In the genomic region with DNA sequence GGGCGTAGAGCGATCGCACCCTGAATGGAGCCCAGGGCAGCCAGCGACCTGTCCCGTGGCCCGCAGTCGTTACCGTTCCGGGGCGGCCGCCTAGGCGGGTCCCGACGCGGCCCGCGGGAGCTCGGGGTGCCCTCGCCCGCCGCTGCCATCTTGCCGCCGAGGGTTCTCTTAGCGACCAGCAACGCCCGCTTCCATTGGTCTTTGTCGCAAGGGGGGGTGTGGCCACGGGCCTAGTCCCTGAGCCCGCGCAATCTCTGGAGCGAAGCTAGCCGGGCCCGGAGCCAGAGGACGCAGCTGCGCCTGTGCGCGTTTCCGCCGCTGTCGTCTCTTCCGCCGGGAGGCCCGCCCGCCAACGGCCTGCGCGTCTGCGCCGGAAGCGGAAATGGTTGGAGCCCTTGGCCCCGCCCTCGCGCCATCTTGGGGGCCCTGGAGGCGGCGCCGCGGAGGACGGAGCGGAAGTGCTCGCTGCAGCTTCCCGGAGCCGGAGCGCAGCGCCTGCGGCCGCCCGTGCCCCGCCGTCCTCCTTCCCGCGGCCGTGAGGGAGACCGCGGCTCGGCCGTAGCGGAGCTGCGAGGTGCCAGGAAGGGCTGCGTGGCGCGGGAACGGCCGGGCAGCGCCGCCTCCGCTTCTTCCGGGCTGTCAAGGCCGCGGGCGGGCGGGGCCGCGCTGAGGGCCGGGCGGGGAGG, we compare ENCODE assay signal across 1 cellular context.
A peak's percentile ranks its signal among the peaks of the same experiment; 100 is the strongest.
TF ChIP-seq lines count a peak whose summit lies in the region.

A gene (minus strand): TSS at position 170 of the 686 bp plus-strand sequence. CDS start 21 bp downstream, at position 149.
A gene with protein sequence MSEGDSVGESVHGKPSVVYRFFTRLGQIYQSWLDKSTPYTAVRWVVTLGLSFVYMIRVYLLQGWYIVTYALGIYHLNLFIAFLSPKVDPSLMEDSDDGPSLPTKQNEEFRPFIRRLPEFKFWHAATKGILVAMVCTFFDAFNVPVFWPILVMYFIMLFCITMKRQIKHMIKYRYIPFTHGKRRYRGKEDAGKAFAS (plus strand): TSS at position 457 of the 686 bp plus-strand sequence. CDS start 3,950 bp downstream, outside the sequence.

TF ChIP-seq in HepG2, 621 proteins besides CTCF, POLR2A, EP300 and RAD21 (continued from another document and continues in another):
- TF ChIP-seq, protein P1, sequence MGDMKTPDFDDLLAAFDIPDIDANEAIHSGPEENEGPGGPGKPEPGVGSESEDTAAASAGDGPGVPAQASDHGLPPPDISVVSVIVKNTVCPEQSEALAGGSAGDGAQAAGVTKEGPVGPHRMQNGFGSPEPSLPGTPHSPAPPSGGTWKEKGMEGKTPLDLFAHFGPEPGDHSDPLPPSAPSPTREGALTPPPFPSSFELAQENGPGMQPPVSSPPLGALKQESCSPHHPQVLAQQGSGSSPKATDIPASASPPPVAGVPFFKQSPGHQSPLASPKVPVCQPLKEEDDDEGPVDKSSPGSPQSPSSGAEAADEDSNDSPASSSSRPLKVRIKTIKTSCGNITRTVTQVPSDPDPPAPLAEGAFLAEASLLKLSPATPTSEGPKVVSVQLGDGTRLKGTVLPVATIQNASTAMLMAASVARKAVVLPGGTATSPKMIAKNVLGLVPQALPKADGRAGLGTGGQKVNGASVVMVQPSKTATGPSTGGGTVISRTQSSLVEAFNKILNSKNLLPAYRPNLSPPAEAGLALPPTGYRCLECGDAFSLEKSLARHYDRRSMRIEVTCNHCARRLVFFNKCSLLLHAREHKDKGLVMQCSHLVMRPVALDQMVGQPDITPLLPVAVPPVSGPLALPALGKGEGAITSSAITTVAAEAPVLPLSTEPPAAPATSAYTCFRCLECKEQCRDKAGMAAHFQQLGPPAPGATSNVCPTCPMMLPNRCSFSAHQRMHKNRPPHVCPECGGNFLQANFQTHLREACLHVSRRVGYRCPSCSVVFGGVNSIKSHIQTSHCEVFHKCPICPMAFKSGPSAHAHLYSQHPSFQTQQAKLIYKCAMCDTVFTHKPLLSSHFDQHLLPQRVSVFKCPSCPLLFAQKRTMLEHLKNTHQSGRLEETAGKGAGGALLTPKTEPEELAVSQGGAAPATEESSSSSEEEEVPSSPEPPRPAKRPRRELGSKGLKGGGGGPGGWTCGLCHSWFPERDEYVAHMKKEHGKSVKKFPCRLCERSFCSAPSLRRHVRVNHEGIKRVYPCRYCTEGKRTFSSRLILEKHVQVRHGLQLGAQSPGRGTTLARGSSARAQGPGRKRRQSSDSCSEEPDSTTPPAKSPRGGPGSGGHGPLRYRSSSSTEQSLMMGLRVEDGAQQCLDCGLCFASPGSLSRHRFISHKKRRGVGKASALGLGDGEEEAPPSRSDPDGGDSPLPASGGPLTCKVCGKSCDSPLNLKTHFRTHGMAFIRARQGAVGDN (CRISPR knock-in tag; IDR thresholded peaks at IDR 0.05) = peak; percentile 80
- TF ChIP-seq SMAD9 (CRISPR knock-in tag; IDR thresholded peaks at IDR 0.05) (no peak), ZNF451 (CRISPR knock-in tag; IDR thresholded peaks at IDR 0.05) (no peak; the same call in 1 of the 2 replicates), ZKSCAN1 (IDR thresholded peaks at IDR 0.05; ENCODE audit: low read length) (no peak), ETV5 (CRISPR knock-in tag; IDR thresholded peaks at IDR 0.05; ENCODE audit: borderline replicate concordance) (peak; percentile 81), U2AF1 (optimal IDR thresholded peaks at IDR 0.05; ENCODE audit: low read depth, low read length) (no peak), SNAPC2 (CRISPR knock-in tag; IDR thresholded peaks at IDR 0.05) (no peak), MBD4 (IDR thresholded peaks at IDR 0.05; ENCODE audit: borderline replicate concordance, low read length) (no peak), FOSL2 (CRISPR knock-in tag; IDR thresholded peaks at IDR 0.05) (no peak; the same call in 1 of the 2 replicates), KDM3A (CRISPR knock-in tag; IDR thresholded peaks at IDR 0.05; ENCODE audit: low read depth) (no peak), ZEB1 (IDR thresholded peaks at IDR 0.05; ENCODE audit: insufficient replicate concordance, low read depth) (no peak), HDAC2 (CRISPR knock-in tag; IDR thresholded peaks at IDR 0.05) (peak; percentile 45), TCF7L2 (IDR thresholded peaks at IDR 0.05; ENCODE audit: low read depth, low read length) (no peak), ATF7-NPFF (CRISPR knock-in tag; IDR thresholded peaks at IDR 0.05; ENCODE audit: low read depth) (peak; percentile 51; the same call in 1 of the 2 replicates), PAX8 (CRISPR knock-in tag; IDR thresholded peaks at IDR 0.05; ENCODE audit: borderline replicate concordance) (no peak), TEAD2 (CRISPR knock-in tag; IDR thresholded peaks at IDR 0.05) (no peak), PHF21A (CRISPR knock-in tag; IDR thresholded peaks at IDR 0.05) (0 out of 2 replicates have a peak, but pooled peaks have one; percentile 31), ASH2L (IDR thresholded peaks at IDR 0.05; ENCODE audit: insufficient read length, low read depth, low read length) (peak; percentile 71), KDM4B (CRISPR knock-in tag; IDR thresholded peaks at IDR 0.05) (no peak), DR1 (CRISPR knock-in tag; IDR thresholded peaks at IDR 0.05) (peak; percentile 79; the same call in 1 of the 2 replicates), ZFP82 (CRISPR knock-in tag; IDR thresholded peaks at IDR 0.05; ENCODE audit: borderline replicate concordance) (peak; percentile 92), TCF12 (IDR thresholded peaks at IDR 0.05) (no peak), TCF12 (CRISPR knock-in tag; IDR thresholded peaks at IDR 0.05) (peak; percentile 51; the same call in 1 of the 2 replicates), ZNF484 (CRISPR knock-in tag; IDR thresholded peaks at IDR 0.05; ENCODE audit: borderline replicate concordance, low read depth) (no peak)
- TF ChIP-seq, protein P2, sequence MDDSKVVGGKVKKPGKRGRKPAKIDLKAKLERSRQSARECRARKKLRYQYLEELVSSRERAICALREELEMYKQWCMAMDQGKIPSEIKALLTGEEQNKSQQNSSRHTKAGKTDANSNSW (CRISPR knock-in tag; IDR thresholded peaks at IDR 0.05; ENCODE audit: borderline replicate concordance) = no peak
- TF ChIP-seq, protein P3, sequence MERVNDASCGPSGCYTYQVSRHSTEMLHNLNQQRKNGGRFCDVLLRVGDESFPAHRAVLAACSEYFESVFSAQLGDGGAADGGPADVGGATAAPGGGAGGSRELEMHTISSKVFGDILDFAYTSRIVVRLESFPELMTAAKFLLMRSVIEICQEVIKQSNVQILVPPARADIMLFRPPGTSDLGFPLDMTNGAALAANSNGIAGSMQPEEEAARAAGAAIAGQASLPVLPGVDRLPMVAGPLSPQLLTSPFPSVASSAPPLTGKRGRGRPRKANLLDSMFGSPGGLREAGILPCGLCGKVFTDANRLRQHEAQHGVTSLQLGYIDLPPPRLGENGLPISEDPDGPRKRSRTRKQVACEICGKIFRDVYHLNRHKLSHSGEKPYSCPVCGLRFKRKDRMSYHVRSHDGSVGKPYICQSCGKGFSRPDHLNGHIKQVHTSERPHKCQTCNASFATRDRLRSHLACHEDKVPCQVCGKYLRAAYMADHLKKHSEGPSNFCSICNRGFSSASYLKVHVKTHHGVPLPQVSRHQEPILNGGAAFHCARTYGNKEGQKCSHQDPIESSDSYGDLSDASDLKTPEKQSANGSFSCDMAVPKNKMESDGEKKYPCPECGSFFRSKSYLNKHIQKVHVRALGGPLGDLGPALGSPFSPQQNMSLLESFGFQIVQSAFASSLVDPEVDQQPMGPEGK (CRISPR knock-in tag; IDR thresholded peaks at IDR 0.05) = peak; percentile 62; the same call in 1 of the 2 replicates
- TF ChIP-seq, protein P4, sequence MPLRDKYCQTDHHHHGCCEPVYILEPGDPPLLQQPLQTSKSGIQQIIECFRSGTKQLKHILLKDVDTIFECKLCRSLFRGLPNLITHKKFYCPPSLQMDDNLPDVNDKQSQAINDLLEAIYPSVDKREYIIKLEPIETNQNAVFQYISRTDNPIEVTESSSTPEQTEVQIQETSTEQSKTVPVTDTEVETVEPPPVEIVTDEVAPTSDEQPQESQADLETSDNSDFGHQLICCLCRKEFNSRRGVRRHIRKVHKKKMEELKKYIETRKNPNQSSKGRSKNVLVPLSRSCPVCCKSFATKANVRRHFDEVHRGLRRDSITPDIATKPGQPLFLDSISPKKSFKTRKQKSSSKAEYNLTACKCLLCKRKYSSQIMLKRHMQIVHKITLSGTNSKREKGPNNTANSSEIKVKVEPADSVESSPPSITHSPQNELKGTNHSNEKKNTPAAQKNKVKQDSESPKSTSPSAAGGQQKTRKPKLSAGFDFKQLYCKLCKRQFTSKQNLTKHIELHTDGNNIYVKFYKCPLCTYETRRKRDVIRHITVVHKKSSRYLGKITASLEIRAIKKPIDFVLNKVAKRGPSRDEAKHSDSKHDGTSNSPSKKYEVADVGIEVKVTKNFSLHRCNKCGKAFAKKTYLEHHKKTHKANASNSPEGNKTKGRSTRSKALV (CRISPR knock-in tag; IDR thresholded peaks at IDR 0.05) = no peak
- TF ChIP-seq, protein P5, sequence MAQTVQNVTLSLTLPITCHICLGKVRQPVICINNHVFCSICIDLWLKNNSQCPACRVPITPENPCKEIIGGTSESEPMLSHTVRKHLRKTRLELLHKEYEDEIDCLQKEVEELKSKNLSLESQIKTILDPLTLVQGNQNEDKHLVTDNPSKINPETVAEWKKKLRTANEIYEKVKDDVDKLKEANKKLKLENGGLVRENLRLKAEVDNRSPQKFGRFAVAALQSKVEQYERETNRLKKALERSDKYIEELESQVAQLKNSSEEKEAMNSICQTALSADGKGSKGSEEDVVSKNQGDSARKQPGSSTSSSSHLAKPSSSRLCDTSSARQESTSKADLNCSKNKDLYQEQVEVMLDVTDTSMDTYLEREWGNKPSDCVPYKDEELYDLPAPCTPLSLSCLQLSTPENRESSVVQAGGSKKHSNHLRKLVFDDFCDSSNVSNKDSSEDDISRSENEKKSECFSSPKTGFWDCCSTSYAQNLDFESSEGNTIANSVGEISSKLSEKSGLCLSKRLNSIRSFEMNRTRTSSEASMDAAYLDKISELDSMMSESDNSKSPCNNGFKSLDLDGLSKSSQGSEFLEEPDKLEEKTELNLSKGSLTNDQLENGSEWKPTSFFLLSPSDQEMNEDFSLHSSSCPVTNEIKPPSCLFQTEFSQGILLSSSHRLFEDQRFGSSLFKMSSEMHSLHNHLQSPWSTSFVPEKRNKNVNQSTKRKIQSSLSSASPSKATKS (CRISPR knock-in tag; IDR thresholded peaks at IDR 0.05) = no peak
- TF ChIP-seq, protein P6, sequence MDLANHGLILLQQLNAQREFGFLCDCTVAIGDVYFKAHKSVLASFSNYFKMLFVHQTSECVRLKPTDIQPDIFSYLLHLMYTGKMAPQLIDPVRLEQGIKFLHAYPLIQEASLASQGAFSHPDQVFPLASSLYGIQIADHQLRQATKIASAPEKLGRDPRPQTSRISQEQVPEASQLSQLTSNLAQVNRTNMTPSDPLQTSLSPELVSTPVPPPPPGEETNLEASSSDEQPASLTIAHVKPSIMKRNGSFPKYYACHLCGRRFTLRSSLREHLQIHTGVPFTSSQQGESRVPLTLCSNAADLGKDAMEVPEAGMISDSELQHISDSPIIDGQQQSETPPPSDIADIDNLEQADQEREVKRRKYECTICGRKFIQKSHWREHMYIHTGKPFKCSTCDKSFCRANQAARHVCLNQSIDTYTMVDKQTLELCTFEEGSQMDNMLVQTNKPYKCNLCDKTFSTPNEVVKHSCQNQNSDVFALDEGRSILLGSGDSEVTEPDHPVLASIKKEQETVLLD (CRISPR knock-in tag; IDR thresholded peaks at IDR 0.05; ENCODE audit: low read depth) = peak; percentile 94
- TF ChIP-seq, protein P7, sequence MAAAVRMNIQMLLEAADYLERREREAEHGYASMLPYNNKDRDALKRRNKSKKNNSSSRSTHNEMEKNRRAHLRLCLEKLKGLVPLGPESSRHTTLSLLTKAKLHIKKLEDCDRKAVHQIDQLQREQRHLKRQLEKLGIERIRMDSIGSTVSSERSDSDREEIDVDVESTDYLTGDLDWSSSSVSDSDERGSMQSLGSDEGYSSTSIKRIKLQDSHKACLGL (CRISPR knock-in tag; IDR thresholded peaks at IDR 0.05) = peak; percentile 94
- TF ChIP-seq, protein P8, sequence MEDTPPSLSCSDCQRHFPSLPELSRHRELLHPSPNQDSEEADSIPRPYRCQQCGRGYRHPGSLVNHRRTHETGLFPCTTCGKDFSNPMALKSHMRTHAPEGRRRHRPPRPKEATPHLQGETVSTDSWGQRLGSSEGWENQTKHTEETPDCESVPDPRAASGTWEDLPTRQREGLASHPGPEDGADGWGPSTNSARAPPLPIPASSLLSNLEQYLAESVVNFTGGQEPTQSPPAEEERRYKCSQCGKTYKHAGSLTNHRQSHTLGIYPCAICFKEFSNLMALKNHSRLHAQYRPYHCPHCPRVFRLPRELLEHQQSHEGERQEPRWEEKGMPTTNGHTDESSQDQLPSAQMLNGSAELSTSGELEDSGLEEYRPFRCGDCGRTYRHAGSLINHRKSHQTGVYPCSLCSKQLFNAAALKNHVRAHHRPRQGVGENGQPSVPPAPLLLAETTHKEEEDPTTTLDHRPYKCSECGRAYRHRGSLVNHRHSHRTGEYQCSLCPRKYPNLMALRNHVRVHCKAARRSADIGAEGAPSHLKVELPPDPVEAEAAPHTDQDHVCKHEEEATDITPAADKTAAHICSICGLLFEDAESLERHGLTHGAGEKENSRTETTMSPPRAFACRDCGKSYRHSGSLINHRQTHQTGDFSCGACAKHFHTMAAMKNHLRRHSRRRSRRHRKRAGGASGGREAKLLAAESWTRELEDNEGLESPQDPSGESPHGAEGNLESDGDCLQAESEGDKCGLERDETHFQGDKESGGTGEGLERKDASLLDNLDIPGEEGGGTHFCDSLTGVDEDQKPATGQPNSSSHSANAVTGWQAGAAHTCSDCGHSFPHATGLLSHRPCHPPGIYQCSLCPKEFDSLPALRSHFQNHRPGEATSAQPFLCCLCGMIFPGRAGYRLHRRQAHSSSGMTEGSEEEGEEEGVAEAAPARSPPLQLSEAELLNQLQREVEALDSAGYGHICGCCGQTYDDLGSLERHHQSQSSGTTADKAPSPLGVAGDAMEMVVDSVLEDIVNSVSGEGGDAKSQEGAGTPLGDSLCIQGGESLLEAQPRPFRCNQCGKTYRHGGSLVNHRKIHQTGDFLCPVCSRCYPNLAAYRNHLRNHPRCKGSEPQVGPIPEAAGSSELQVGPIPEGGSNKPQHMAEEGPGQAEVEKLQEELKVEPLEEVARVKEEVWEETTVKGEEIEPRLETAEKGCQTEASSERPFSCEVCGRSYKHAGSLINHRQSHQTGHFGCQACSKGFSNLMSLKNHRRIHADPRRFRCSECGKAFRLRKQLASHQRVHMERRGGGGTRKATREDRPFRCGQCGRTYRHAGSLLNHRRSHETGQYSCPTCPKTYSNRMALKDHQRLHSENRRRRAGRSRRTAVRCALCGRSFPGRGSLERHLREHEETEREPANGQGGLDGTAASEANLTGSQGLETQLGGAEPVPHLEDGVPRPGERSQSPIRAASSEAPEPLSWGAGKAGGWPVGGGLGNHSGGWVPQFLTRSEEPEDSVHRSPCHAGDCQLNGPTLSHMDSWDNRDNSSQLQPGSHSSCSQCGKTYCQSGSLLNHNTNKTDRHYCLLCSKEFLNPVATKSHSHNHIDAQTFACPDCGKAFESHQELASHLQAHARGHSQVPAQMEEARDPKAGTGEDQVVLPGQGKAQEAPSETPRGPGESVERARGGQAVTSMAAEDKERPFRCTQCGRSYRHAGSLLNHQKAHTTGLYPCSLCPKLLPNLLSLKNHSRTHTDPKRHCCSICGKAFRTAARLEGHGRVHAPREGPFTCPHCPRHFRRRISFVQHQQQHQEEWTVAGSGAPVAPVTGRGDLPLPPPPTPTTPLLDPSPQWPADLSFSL (CRISPR knock-in tag; IDR thresholded peaks at IDR 0.05) = no peak
- TF ChIP-seq, protein P9, sequence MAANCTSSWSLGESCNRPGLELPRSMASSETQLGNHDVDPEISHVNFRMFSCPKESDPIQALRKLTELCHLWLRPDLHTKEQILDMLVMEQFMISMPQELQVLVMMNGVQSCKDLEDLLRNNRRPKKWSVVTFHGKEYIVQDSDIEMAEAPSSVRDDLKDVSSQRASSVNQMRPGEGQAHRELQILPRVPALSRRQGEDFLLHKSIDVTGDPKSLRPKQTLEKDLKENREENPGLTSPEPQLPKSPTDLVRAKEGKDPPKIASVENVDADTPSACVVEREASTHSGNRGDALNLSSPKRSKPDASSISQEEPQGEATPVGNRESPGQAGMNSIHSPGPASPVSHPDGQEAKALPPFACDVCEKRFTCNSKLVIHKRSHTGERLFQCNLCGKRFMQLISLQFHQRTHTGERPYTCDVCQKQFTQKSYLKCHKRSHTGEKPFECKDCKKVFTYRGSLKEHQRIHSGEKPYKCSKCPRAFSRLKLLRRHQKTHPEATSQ (CRISPR knock-in tag; IDR thresholded peaks at IDR 0.05; ENCODE audit: borderline replicate concordance) = no peak
